In genomic region chr22:20429254-20430100, GRCh38 we compare ENCODE assay signal across 8 cellular contexts. TPM values are rescaled to one million over a fixed set of nuclear protein-coding genes. Genes with fewer than 3 reads are reported as not detected.
DNase-seq lines count a peak whose midpoint lies in the region; ATAC-seq and TF ChIP-seq lines count a peak whose summit lies in the region.

No MANE protein-coding gene starts in this region.

- intact Hi-C loops in OCI-LY7 (cut with micrococcal nuclease; ENCODE audit: unreplicated experiment) (no loop called here), gastrocnemius medialis (cut with DNase I; ENCODE audit: low total_unique reads) (loop anchor here (10.0 kb wide), 1 partner anchor 145 kb away; no protein-coding TSS in a partner anchor)

- peaks cover 0 to 5% (median 3%) of the 10 kb centered on the region in 3 donors for H3K27me3 ChIP-seq in gastrocnemius medialis

- no peak for TF ChIP-seq POLR2A in gastrocnemius medialis (IDR thresholded peaks at IDR 0.05)

- H3K79me2 ChIP-seq in OCI-LY7 (ENCODE audit: insufficient read depth, low read depth, low read length): no peaks in the 10 kb centered on the region

- DNase-seq in GM19240 (ENCODE audit: insufficient read length, low spot score) (peak; percentile 85), OCI-LY7 (ENCODE audit: low spot score) (peak; percentile 65), activated gamma-delta T cell treated with Interleukin-2 at 50 U/mL for 16 hours (peak; percentile 74), iPS-NIHi7 (ENCODE audit: extremely low spot score) (peak; percentile 92), DMS153 treated with DMSO at 0.1 percent for 48 hours (lab: John Stamatoyannopoulos, UW; ENCODE audit: unreplicated experiment) (no peak), gastrocnemius medialis (no peak)
- DNase-seq in stimulated activated CD4-positive, alpha-beta T cell treated with anti-CD3 and anti-CD28 coated beads, TNF-alpha, amount 100 ng/mL, for 4 hours (ENCODE audit: low read depth in 3 of 3): peak; percentile 61 to 70 (median 70)

- in situ Hi-C loops in gastrocnemius medialis (cut with MboI; ENCODE audit: low sequenced_read_pairs in 4 of 4): loop anchor here in 1 of 4 donors (25.0 kb wide), 1 partner anchor 258 kb away; no protein-coding TSS in a partner anchor

- H3K4me3 ChIP-seq in OCI-LY7 (ENCODE audit: low read depth, low read length, poor library complexity, severe bottlenecking) (peak overlapping the region; percentile 46), gastrocnemius medialis (no peak overlapping the region)

- TF ChIP-seq CTCF in OCI-LY7 (conservative IDR thresholded peaks at IDR 0.05; ENCODE audit: low read length): no peak
- TF ChIP-seq CTCF in gastrocnemius medialis (IDR thresholded peaks at IDR 0.05 in 4 of 5, conservative IDR thresholded peaks at IDR 0.05 in 1 of 5): no peak

- H3K9me3 ChIP-seq in OCI-LY7 (ENCODE audit: low read length): no peaks in the 10 kb centered on the region
- no peaks in the 10 kb centered on the region for H3K9me3 ChIP-seq in gastrocnemius medialis

- POLR2A ChIA-PET in OCI-LY7 (lab: Charles Lee): interaction anchor here (0.6 kb wide), 2 partner anchors 25 to 518 kb away, joined by 3 read pairs; no protein-coding TSS in a partner anchor

- no peak overlapping the region for H2AFZ ChIP-seq in OCI-LY7 (ENCODE audit: low read length)

- H3K9me2 ChIP-seq in OCI-LY7 (ENCODE audit: insufficient read depth, low read length): no peaks in the 10 kb centered on the region

- H3K4me1 ChIP-seq in OCI-LY7 (ENCODE audit: insufficient read depth, low read length, poor library complexity, severe bottlenecking) (peaks cover 4% of the 10 kb centered on the region), gastrocnemius medialis (peaks cover 0 to 4% of the 10 kb centered on the region in 2 donors)

- no peaks in the 10 kb centered on the region for H4K20me1 ChIP-seq in OCI-LY7 (ENCODE audit: insufficient read depth, low read length)

- H3K4me2 ChIP-seq in OCI-LY7 (ENCODE audit: low read length): peak overlapping the region; percentile 57

- CTCF ChIA-PET in OCI-LY7 (lab: Charles Lee; ENCODE audit: unreplicated experiment): interaction anchor here (0.6 kb wide), 1 partner anchor 34 kb away, joined by 3 read pairs; no protein-coding TSS in a partner anchor

- H3K36me3 ChIP-seq in OCI-LY7 (ENCODE audit: insufficient read depth, low read length): no peaks in the 10 kb centered on the region
- H3K36me3 ChIP-seq in gastrocnemius medialis: no peaks in the 10 kb centered on the region

- no peak overlapping the region for H3K27ac ChIP-seq in OCI-LY7 (ENCODE audit: low read depth, low read length, poor library complexity, severe bottlenecking)
- H3K27ac ChIP-seq in gastrocnemius medialis: no peak overlapping the region

- ATAC-seq in gastrocnemius medialis (no peak), GM19324 (IDR thresholded peaks at IDR 0.05; ENCODE audit: low FRiP score, unreplicated experiment) (no peak)

- BruUV-seq in OCI-LY7 (replicated peaks; lab: Mats Ljungman, UMichigan): no TSS peak

RNA-seq across cellular contexts. Expression of gene SCARF2, which starts 8.1 kb away (rescaled TPM):
- 1.0 and 1.2 TPM in 2 replicates for total RNA-seq in OCI-LY7 (2014; rRNA removed; shearing (Covaris generic))
- total RNA-seq in OCI-LY7 (2022) (2.2 and 3.2 TPM in 2 replicates), gastrocnemius medialis (1 to 10 TPM; 1.8 to 4.0 (median 2.3) TPM)

RNA-seq across cellular contexts. Expression of gene ZNF74, which starts 35.5 kb away (rescaled TPM):
- not detected in 2 replicates for total RNA-seq in OCI-LY7 (2014; rRNA removed; shearing (Covaris generic))
- not detected in 2 replicates for total RNA-seq in OCI-LY7 (2022)
- total RNA-seq in gastrocnemius medialis: 1 to 10 TPM; 3.0 to 6.9 (median 4.9) TPM

Comparison
In these comparisons a context has a peak if more than half of its experiments do, and no peak if none do; other contexts are left out.
1. DNase-seq: peak in GM19240 (single experiment), OCI-LY7 (single experiment), activated gamma-delta T cell treated with Interleukin-2 at 50 U/mL for 16 hours (single experiment), iPS-NIHi7 (single experiment) and stimulated activated CD4-positive, alpha-beta T cell treated with anti-CD3 and anti-CD28 coated beads, TNF-alpha, amount 100 ng/mL, for 4 hours (3 of 3); none in DMS153 treated with DMSO at 0.1 percent for 48 hours (single experiment) and gastrocnemius medialis (0 of 2).
2. RNA of gene ZNF74, which starts 35.5 kb away (total RNA-seq): 3.0 to 6.9 TPM in gastrocnemius medialis; not detected in OCI-LY7; every median in the first group is over 4 times any median in the second.